Comparison of ENCODE assay signal across 10 cellular contexts in the genomic region with DNA sequence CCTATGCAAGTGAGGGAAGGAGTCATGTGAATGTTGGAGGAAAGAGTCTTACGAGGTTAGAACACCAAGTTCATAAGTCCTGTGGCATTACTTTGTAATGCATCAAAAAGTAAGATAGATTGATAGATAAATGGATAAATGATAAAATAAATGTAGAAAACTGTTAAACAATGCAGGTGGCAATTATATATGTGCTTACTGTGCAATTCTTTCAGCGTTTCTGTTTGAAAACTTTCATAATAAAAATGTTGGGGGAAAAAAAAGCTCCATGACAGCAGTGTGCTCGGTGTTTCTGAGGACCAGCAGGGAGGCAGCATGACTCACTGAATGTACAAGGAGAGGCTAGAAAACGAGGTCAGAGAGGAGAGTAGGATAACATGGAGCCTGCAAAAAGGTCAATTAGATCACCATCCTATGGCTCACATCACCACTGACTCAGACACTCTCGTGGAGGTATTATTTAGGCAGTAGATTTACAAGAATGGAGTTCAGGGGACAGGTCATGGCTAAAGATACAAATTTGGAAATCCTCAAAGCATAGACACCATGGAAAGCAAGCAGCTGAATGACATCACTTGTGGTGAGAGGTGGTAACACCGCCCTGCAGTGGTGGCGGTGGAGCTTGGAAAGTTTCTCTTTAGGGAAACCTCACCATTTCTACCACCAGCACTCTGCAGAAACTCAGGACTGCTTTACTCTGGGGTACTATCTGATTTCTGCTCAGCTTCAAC.
DNase-seq lines count a peak whose midpoint lies in the region; ATAC-seq and TF ChIP-seq lines count a peak whose summit lies in the region.
"Had no signal": no experiment of that assay in that cellular context is flagged by ENCODE, and none has a peak within 500 bp of the region (broad histone marks: within the 10 kb centered on the region; RNA-seq: fewer than 3 reads in every experiment).

No MANE protein-coding gene starts in this region.

- CTCF ChIA-PET in activated CD4-positive, alpha-beta memory T cell treated with anti-CD3 and anti-CD28 coated beads for 36 hours (lab: Charles Lee): no interaction called here

- peaks cover 17% of the 10 kb centered on the region for H3K4me1 ChIP-seq in BLaER1
- no peaks in the 10 kb centered on the region for H3K4me1 ChIP-seq in tibial nerve

- ATAC-seq in HG02759 (IDR thresholded peaks at IDR 0.05; ENCODE audit: unreplicated experiment) (no peak), GM21723 (IDR thresholded peaks at IDR 0.05; ENCODE audit: unreplicated experiment) (no peak)

- POLR2A ChIA-PET in activated CD4-positive, alpha-beta memory T cell treated with anti-CD3 and anti-CD28 coated beads for 36 hours (lab: Charles Lee): no interaction called here

- peak; percentile 17 for DNase-seq in HS-27A (ENCODE audit: low read depth)
- peak; percentile 30 for DNase-seq in activated CD4-positive, alpha-beta memory T cell treated with anti-CD3 and anti-CD28 coated beads for 36 hours
- peak; percentile 38 for DNase-seq in iPS-NIHi7 (ENCODE audit: extremely low spot score)
- no peak for DNase-seq in tibial nerve (ENCODE audit: low spot score in 2 of 2)
- DNase-seq in NCI-H524 treated with DMSO at 0.1 percent for 48 hours (lab: John Stamatoyannopoulos, UW): no peak
- DNase-seq: activated effector memory CD4-positive, alpha-beta T cell treated with anti-CD3 and anti-CD28 coated beads, Interleukin-2, amount 50 U/mL, for 16 hours; NCI-H82 had no signal

- TF ChIP-seq EP300 in tibial nerve (IDR thresholded peaks at IDR 0.05): no peak

- TF ChIP-seq CTCF in tibial nerve (IDR thresholded peaks at IDR 0.05): no peak

- TF ChIP-seq POLR2A in tibial nerve (IDR thresholded peaks at IDR 0.05): no peak

- H3K27me3 ChIP-seq in BLaER1 (no peaks in the 10 kb centered on the region), tibial nerve (no peaks in the 10 kb centered on the region)

- no peaks in the 10 kb centered on the region for H3K36me3 ChIP-seq in BLaER1
- no peaks in the 10 kb centered on the region for H3K36me3 ChIP-seq in tibial nerve

- peak overlapping the region; percentile 60 for H3K4me2 ChIP-seq in BLaER1

- no peaks in the 10 kb centered on the region for H3K4me1 Mint-ChIP-seq in activated CD4-positive, alpha-beta memory T cell treated with anti-CD3 and anti-CD28 coated beads for 36 hours (ENCODE audit: low read depth)

- H3K27ac ChIP-seq in BLaER1: no peak overlapping the region
- H3K27ac ChIP-seq in tibial nerve: no peak overlapping the region

- H4K20me1 ChIP-seq in BLaER1: no peaks in the 10 kb centered on the region

- no peaks in the 10 kb centered on the region for H3K36me3 Mint-ChIP-seq in activated CD4-positive, alpha-beta memory T cell treated with anti-CD3 and anti-CD28 coated beads for 36 hours

- no peaks in the 10 kb centered on the region for H3K27me3 Mint-ChIP-seq in activated CD4-positive, alpha-beta memory T cell treated with anti-CD3 and anti-CD28 coated beads for 36 hours

- no peaks in the 10 kb centered on the region for H3K9me3 ChIP-seq in BLaER1
- no peaks in the 10 kb centered on the region for H3K9me3 ChIP-seq in tibial nerve

- WGBS in tibial nerve, 2 donors: 63 to 70% methylated on average over 7 of the region's 7 CpGs

- no peak overlapping the region for H3K4me3 Mint-ChIP-seq in activated CD4-positive, alpha-beta memory T cell treated with anti-CD3 and anti-CD28 coated beads for 36 hours

- H3K9ac ChIP-seq in BLaER1: no peak overlapping the region

- H3K27ac Mint-ChIP-seq in activated CD4-positive, alpha-beta memory T cell treated with anti-CD3 and anti-CD28 coated beads for 36 hours: no peak overlapping the region

- intact Hi-C loops in activated CD4-positive, alpha-beta memory T cell treated with anti-CD3 and anti-CD28 coated beads for 36 hours (cut with micrococcal nuclease): no loop called here

- H3K4me3 ChIP-seq in BLaER1: no peak overlapping the region
- no peak overlapping the region for H3K4me3 ChIP-seq in tibial nerve

- no peaks in the 10 kb centered on the region for H3K9me3 Mint-ChIP-seq in activated CD4-positive, alpha-beta memory T cell treated with anti-CD3 and anti-CD28 coated beads for 36 hours

Comparison
In these comparisons a context has a peak if more than half of its experiments do, and no peak if none do; other contexts are left out.
1. DNase-seq: peak in HS-27A (single experiment), activated CD4-positive, alpha-beta memory T cell treated with anti-CD3 and anti-CD28 coated beads for 36 hours (single experiment) and iPS-NIHi7 (single experiment); none in tibial nerve (0 of 2) and NCI-H524 treated with DMSO at 0.1 percent for 48 hours (single experiment).